ENCODE assay signal across 14 cellular contexts in genomic region chr3:27960133-27960532, GRCh38.
DNase-seq lines count a peak whose midpoint lies in the region; ATAC-seq and TF ChIP-seq lines count a peak whose summit lies in the region.
"Had no signal": no experiment of that assay in that cellular context is flagged by ENCODE, and none has a peak within 500 bp of the region (broad histone marks: within the 10 kb centered on the region; RNA-seq: fewer than 3 reads in every experiment).

No MANE protein-coding gene starts in this region.

- H3K4me1 ChIP-seq in aorta (ENCODE audit: control insufficient read depth in 1 of 2, insufficient read depth in 2 of 2, low read length in 2 of 2): no peaks in the 10 kb centered on the region
- H3K4me1 ChIP-seq: thyroid gland had no signal

- TF ChIP-seq CTCF in choroid plexus epithelial cell (conservative IDR thresholded peaks at IDR 0.05; ENCODE audit: low read depth, low read length) (no peak), retinal pigment epithelial cell (conservative IDR thresholded peaks at IDR 0.05; ENCODE audit: low read depth, low read length) (no peak)

- POLR2A ChIA-PET in activated CD4-positive, alpha-beta T cell treated with anti-CD3 and anti-CD28 coated beads for 36 hours (lab: Charles Lee): no interaction called here

- CTCF ChIA-PET in activated CD4-positive, alpha-beta T cell treated with anti-CD3 and anti-CD28 coated beads for 36 hours (lab: Charles Lee): interaction anchor here (0.8 kb wide), 1 partner anchor 9 kb away, joined by 3 read pairs; no protein-coding TSS in a partner anchor

- H3K4me1 Mint-ChIP-seq in activated CD4-positive, alpha-beta T cell treated with anti-CD3 and anti-CD28 coated beads for 36 hours: peaks cover 11% of the 10 kb centered on the region

- H3K36me3 ChIP-seq in aorta (ENCODE audit: control insufficient read depth in 1 of 2, insufficient read depth in 2 of 2, low read length in 1 of 2): no peaks in the 10 kb centered on the region
- H3K36me3 ChIP-seq: thyroid gland had no signal

- no peaks in the 10 kb centered on the region for H3K9me3 ChIP-seq in aorta (ENCODE audit: control insufficient read depth, low read length)
- H3K9me3 ChIP-seq: thyroid gland had no signal

- H3K27me3 ChIP-seq in aorta (ENCODE audit: control insufficient read depth in 1 of 2, insufficient read depth in 2 of 2, low read length in 1 of 2): no peaks in the 10 kb centered on the region
- H3K27me3 ChIP-seq: thyroid gland had no signal

- no peak overlapping the region for H3K27ac Mint-ChIP-seq in activated CD4-positive, alpha-beta T cell treated with anti-CD3 and anti-CD28 coated beads for 36 hours
- H3K27ac Mint-ChIP-seq: activated naive CD4-positive, alpha-beta T cell treated with anti-CD3 and anti-CD28 coated beads, Interleukin-2, amount 50 U/mL, for 72 hours; naive B cell had no signal

- DNase-seq in activated CD4-positive, alpha-beta T cell treated with anti-CD3 and anti-CD28 coated beads for 36 hours: no peak
- DNase-seq in activated CD4-positive, alpha-beta T cell treated with anti-CD3 and anti-CD28 coated beads for 4 hours: no peak
- DNase-seq in LHCN-M2 (ENCODE audit: low read depth) (peak; percentile 42), choroid plexus epithelial cell (ENCODE audit: low read depth) (peak; percentile 0), retinal pigment epithelial cell (ENCODE audit: low read depth) (peak; percentile 76), aorta (no peak), left colon (no peak)
- no peak for DNase-seq in NK-92 treated with Interleukin-12 subunit alpha and Interleukin-12 subunit beta, amount 100 ng/mL, for 24 hours (lab: John Stamatoyannopoulos, UW)
- DNase-seq: activated CD4-positive, alpha-beta T cell treated with anti-CD3 and anti-CD28 coated beads, Interleukin-2, amount 50 U/mL, for 1 hour; kidney; naive B cell; NCI-H2171; thyroid gland had no signal

- H3K4me3 ChIP-seq in choroid plexus epithelial cell (ENCODE audit: low read depth, low read length) (no peak overlapping the region), retinal pigment epithelial cell (ENCODE audit: low read length) (no peak overlapping the region), aorta (ENCODE audit: low read length in 2 of 2) (no peak overlapping the region)
- H3K4me3 ChIP-seq: thyroid gland had no signal

- no peaks in the 10 kb centered on the region for H3K36me3 Mint-ChIP-seq in activated CD4-positive, alpha-beta T cell treated with anti-CD3 and anti-CD28 coated beads for 36 hours (ENCODE audit: low read depth)
- H3K36me3 Mint-ChIP-seq: naive B cell had no signal

- no peak overlapping the region for H3K4me3 Mint-ChIP-seq in activated CD4-positive, alpha-beta T cell treated with anti-CD3 and anti-CD28 coated beads for 36 hours
- H3K4me3 Mint-ChIP-seq: naive B cell had no signal

- H3K9me3 Mint-ChIP-seq in activated CD4-positive, alpha-beta T cell treated with anti-CD3 and anti-CD28 coated beads for 36 hours (ENCODE audit: low read depth): peaks cover 2% of the 10 kb centered on the region

- H3K27ac ChIP-seq in aorta (ENCODE audit: low read depth in 1 of 2, low read length in 2 of 2): no peak overlapping the region
- H3K27ac ChIP-seq: thyroid gland had no signal

- intact Hi-C loops in activated CD4-positive, alpha-beta T cell treated with anti-CD3 and anti-CD28 coated beads for 36 hours (cut with DNase I, micrococcal nuclease): loop anchor here in 1 of 2 experiments (5.0 kb wide), 1 partner anchor 238 kb away; the partner anchor contains the start of gene EOMES
- intact Hi-C loops in aorta (cut with DNase I): no loop called here
- intact Hi-C loops in left colon (cut with DNase I, micrococcal nuclease): no loop called here

- WGBS in aorta, 2 donors: 50 to 73% methylated on average over 2 of the region's 2 CpGs

- ATAC-seq in activated CD4-positive, alpha-beta T cell treated with anti-CD3 and anti-CD28 coated beads for 36 hours: peak; percentile 69
- ATAC-seq in aorta (ENCODE audit: low FRiP score) (no peak), left colon (no peak)

- no peaks in the 10 kb centered on the region for H3K27me3 Mint-ChIP-seq in activated CD4-positive, alpha-beta T cell treated with anti-CD3 and anti-CD28 coated beads for 36 hours

Comparison
In these comparisons a context has a peak if more than half of its experiments do, and no peak if none do; other contexts are left out.
1. DNase-seq: peak in LHCN-M2 (single experiment), choroid plexus epithelial cell (single experiment) and retinal pigment epithelial cell (single experiment); none in activated CD4-positive, alpha-beta T cell treated with anti-CD3 and anti-CD28 coated beads for 36 hours (single experiment), activated CD4-positive, alpha-beta T cell treated with anti-CD3 and anti-CD28 coated beads for 4 hours (0 of 2), aorta (0 of 2), left colon (0 of 2) and NK-92 treated with Interleukin-12 subunit alpha and Interleukin-12 subunit beta, amount 100 ng/mL, for 24 hours (single experiment).